Comparison of ENCODE assay signal across 11 cellular contexts in genomic region chr11:44615913-44616806, GRCh38. TPM values are rescaled to one million over a fixed set of nuclear protein-coding genes. Genes with fewer than 3 reads are reported as not detected.
A peak's percentile ranks its signal among the peaks of the same experiment; 100 is the strongest.
DNase-seq lines count a peak whose midpoint lies in the region; ATAC-seq and TF ChIP-seq lines count a peak whose summit lies in the region.
"Had no signal": no experiment of that assay in that cellular context is flagged by ENCODE, and none has a peak within 500 bp of the region (broad histone marks: within the 10 kb centered on the region; RNA-seq: fewer than 3 reads in every experiment).

No MANE protein-coding gene starts in this region.

- H3K27ac ChIP-seq in BLaER1 (no peak overlapping the region), foreskin keratinocyte (no peak overlapping the region)
- H3K27ac ChIP-seq in CD8-positive, alpha-beta memory T cell (ENCODE audit: low read depth, low read length), result no peak overlapping the region
- H3K27ac ChIP-seq: cardiac muscle cell, gastrocnemius medialis had no signal

- H3K4me1 Mint-ChIP-seq in CD8-positive, alpha-beta memory T cell, result peaks cover 40 to 63% (median 49%) of the 10 kb centered on the region in 3 donors
- peaks cover 38% of the 10 kb centered on the region for H3K4me1 Mint-ChIP-seq in activated naive CD8-positive, alpha-beta T cell treated with anti-CD3 and anti-CD28 coated beads, Interleukin-2, amount 10 ng/mL, durations not matched to agents 7 days and 5 days
- H3K4me1 Mint-ChIP-seq in naive B cell, result peaks cover 50 to 71% (median 66%) of the 10 kb centered on the region in 3 donors

- H3K4me1 ChIP-seq in BLaER1 (peaks cover 70% of the 10 kb centered on the region), foreskin keratinocyte (no peaks in the 10 kb centered on the region)
- peaks cover 46% of the 10 kb centered on the region for H3K4me1 ChIP-seq in CD8-positive, alpha-beta memory T cell (ENCODE audit: insufficient read depth, low read length)

- H3K4me3 ChIP-seq in BLaER1, result no peak overlapping the region
- no peak overlapping the region for H3K4me3 ChIP-seq in CD8-positive, alpha-beta memory T cell (ENCODE audit: low read length)
- no peak overlapping the region for H3K4me3 ChIP-seq in H7 (ENCODE audit: insufficient read depth, low read depth, low read length)
- H3K4me3 ChIP-seq: cardiac muscle cell, gastrocnemius medialis had no signal

- peak overlapping the region; percentile 83 for H3K4me2 ChIP-seq in BLaER1

- no peaks in the 10 kb centered on the region for H4K20me1 ChIP-seq in BLaER1

- no peaks in the 10 kb centered on the region for H3K27me3 ChIP-seq in BLaER1
- no peaks in the 10 kb centered on the region for H3K27me3 ChIP-seq in CD8-positive, alpha-beta memory T cell (ENCODE audit: insufficient read depth, low read length, poor library complexity, severe bottlenecking)
- no peaks in the 10 kb centered on the region for H3K27me3 ChIP-seq in foreskin keratinocyte
- H3K27me3 ChIP-seq in H7 (ENCODE audit: control insufficient read depth, insufficient read depth, low read length), result no peaks in the 10 kb centered on the region
- H3K27me3 ChIP-seq: BE2C, cardiac muscle cell, gastrocnemius medialis had no signal

- DNase-seq in CD8-positive, alpha-beta memory T cell, result peak in 1 of 5 donors; percentile 33
- DNase-seq in activated naive CD8-positive, alpha-beta T cell treated with anti-CD3 and anti-CD28 coated beads, Interleukin-2, amount 10 ng/mL, durations not matched to agents 7 days and 5 days, result no peak
- DNase-seq in naive B cell, result no peak
- no peak for DNase-seq in dedifferentiated amniotic fluid mesenchymal stem cell (ENCODE audit: extremely low spot score)
- DNase-seq in HUDEP-2 (lab: John Stamatoyannopoulos, UW; ENCODE audit: unreplicated experiment in 76 of 76), result no peak
- DNase-seq in foreskin keratinocyte, result no peak
- no peak for DNase-seq in H7

- H3K27me3 Mint-ChIP-seq in CD8-positive, alpha-beta memory T cell, result peaks cover 0 to 2% of the 10 kb centered on the region in 2 donors
- no peaks in the 10 kb centered on the region for H3K27me3 Mint-ChIP-seq in activated naive CD8-positive, alpha-beta T cell treated with anti-CD3 and anti-CD28 coated beads, Interleukin-2, amount 10 ng/mL, durations not matched to agents 7 days and 5 days
- H3K27me3 Mint-ChIP-seq in naive B cell, result no peaks in the 10 kb centered on the region

- no peak overlapping the region for H3K9ac ChIP-seq in BLaER1

- H3K36me3 Mint-ChIP-seq in CD8-positive, alpha-beta memory T cell, result peaks cover 0 to 45% (median 4%) of the 10 kb centered on the region in 3 donors
- peaks cover 4% of the 10 kb centered on the region for H3K36me3 Mint-ChIP-seq in activated naive CD8-positive, alpha-beta T cell treated with anti-CD3 and anti-CD28 coated beads, Interleukin-2, amount 10 ng/mL, durations not matched to agents 7 days and 5 days
- H3K36me3 Mint-ChIP-seq in naive B cell, result peaks cover 7 to 16% of the 10 kb centered on the region in 2 donors

- CTCF ChIA-PET in CD8-positive, alpha-beta memory T cell (lab: Charles Lee), result interaction anchor here (0.8 to 17.3 kb wide), 18 partner anchors 9 to 311 kb away, joined by 3 to 532 read pairs (median 4); partner anchors contain the start of gene CD82

- no peaks in the 10 kb centered on the region for H3K9me3 Mint-ChIP-seq in CD8-positive, alpha-beta memory T cell
- no peaks in the 10 kb centered on the region for H3K9me3 Mint-ChIP-seq in activated naive CD8-positive, alpha-beta T cell treated with anti-CD3 and anti-CD28 coated beads, Interleukin-2, amount 10 ng/mL, durations not matched to agents 7 days and 5 days
- no peaks in the 10 kb centered on the region for H3K9me3 Mint-ChIP-seq in naive B cell

- peak overlapping the region in 1 of 7 donors; percentile 18 for H3K4me3 Mint-ChIP-seq in CD8-positive, alpha-beta memory T cell
- H3K4me3 Mint-ChIP-seq in activated naive CD8-positive, alpha-beta T cell treated with anti-CD3 and anti-CD28 coated beads, Interleukin-2, amount 10 ng/mL, durations not matched to agents 7 days and 5 days, result no peak overlapping the region
- peak overlapping the region in 6 of 8 donors; percentile 0 to 81 (median 32) for H3K4me3 Mint-ChIP-seq in naive B cell

- no peaks in the 10 kb centered on the region for H3K9me3 ChIP-seq in BLaER1
- H3K9me3 ChIP-seq in CD8-positive, alpha-beta memory T cell (ENCODE audit: low read length), result no peaks in the 10 kb centered on the region
- H3K9me3 ChIP-seq: BE2C, gastrocnemius medialis had no signal

- no peak for ATAC-seq in activated naive CD8-positive, alpha-beta T cell treated with anti-CD3 and anti-CD28 coated beads, Interleukin-2, amount 10 ng/mL, durations not matched to agents 7 days and 5 days (ENCODE audit: low read depth)
- ATAC-seq in naive B cell (ENCODE audit: low read depth in 2 of 2) (no peak), foreskin keratinocyte (no peak)

- TF ChIP-seq CTCF in foreskin keratinocyte (conservative IDR thresholded peaks at IDR 0.05), result no peak

- peak overlapping the region; percentile 6 to 88 (median 56) for H3K27ac Mint-ChIP-seq in CD8-positive, alpha-beta memory T cell
- H3K27ac Mint-ChIP-seq in activated naive CD8-positive, alpha-beta T cell treated with anti-CD3 and anti-CD28 coated beads, Interleukin-2, amount 10 ng/mL, durations not matched to agents 7 days and 5 days, result peak overlapping the region; percentile 62
- peak overlapping the region in 5 of 6 donors; percentile 74 to 100 (median 92) for H3K27ac Mint-ChIP-seq in naive B cell

- H3K36me3 ChIP-seq in BLaER1 (no peaks in the 10 kb centered on the region), H7 (replicated peaks; ENCODE audit: control insufficient read depth, insufficient read depth, low read length) (no peaks in the 10 kb centered on the region)
- peaks cover 11% of the 10 kb centered on the region for H3K36me3 ChIP-seq in CD8-positive, alpha-beta memory T cell (ENCODE audit: insufficient read depth, low read length)
- H3K36me3 ChIP-seq: BE2C, cardiac muscle cell, gastrocnemius medialis had no signal

- POLR2A ChIA-PET in CD8-positive, alpha-beta memory T cell (lab: Charles Lee), result interaction anchor here (1.0 to 1.4 kb wide), 2 partner anchors 57 to 59 kb away, joined by 3 read pairs; no protein-coding TSS in a partner anchor
- POLR2A ChIA-PET in activated naive CD8-positive, alpha-beta T cell treated with anti-CD3 and anti-CD28 coated beads, Interleukin-2, amount 10 ng/mL, durations not matched to agents 7 days and 5 days (lab: Charles Lee), result interaction anchor here (0.9 to 1.6 kb wide), 3 partner anchors 42 to 59 kb away, joined by 3 to 8 read pairs (median 7); no protein-coding TSS in a partner anchor

RNA-seq across cellular contexts. Expression of gene CD82, which starts 50.7 kb away (rescaled TPM):
- 100 to 1,000 TPM; 356 to 388 TPM for total RNA-seq in CD8-positive, alpha-beta memory T cell
- 131 TPM for polyA plus RNA-seq in CD8-positive, alpha-beta memory T cell
- total RNA-seq in activated naive CD8-positive, alpha-beta T cell treated with anti-CD3 and anti-CD28 coated beads, Interleukin-2, amount 10 ng/mL, durations not matched to agents 7 days and 5 days, result 10 to 100 TPM; 71.9 to 80.2 TPM
- polyA plus RNA-seq in naive B cell (ENCODE audit: low read depth in 6 of 6) (100 to 1,000 TPM; 146 to 292 (median 225) TPM), foreskin keratinocyte (207 and 211 TPM in 2 replicates)
- total RNA-seq in foreskin keratinocyte, result 91.8 and 97.5 TPM in 2 replicates
- total RNA-seq in H7 (2014; rRNA removed; shearing (Covaris generic)), result 1.3 and 2.5 TPM in 2 replicates

Comparison
In these comparisons a context has a peak if more than half of its experiments do, and no peak if none do; other contexts are left out.
1. RNA of gene CD82, which starts 50.7 kb away (total RNA-seq): 356 to 388 TPM in CD8-positive, alpha-beta memory T cell, 91.8 to 97.5 TPM in foreskin keratinocyte and 71.9 to 80.2 TPM in activated naive CD8-positive, alpha-beta T cell treated with anti-CD3 and anti-CD28 coated beads, Interleukin-2, amount 10 ng/mL, durations not matched to agents 7 days and 5 days; 1.3 to 2.5 TPM in H7; every median in the first group is over 10 times any median in the second.
2. Peak in every context shown above with its lines, with median percentiles within 50 percentile points of each other: H3K27ac Mint-ChIP-seq.